In genomic region chr3:136752327-136753111, GRCh38 we compare ENCODE assay signal across 1 cellular context.
A peak's percentile ranks its signal among the peaks of the same experiment; 100 is the strongest.
TF ChIP-seq lines count a peak whose summit lies in the region.

Gene STAG1, minus strand, starts transcription at chr3:136752378. Its CDS starts 121,480 bp downstream, at chr3:136630898.

TF ChIP-seq in HepG2, 621 proteins besides CTCF, POLR2A, EP300 and RAD21 (continued from another document and continues in another):
- TF ChIP-seq ZKSCAN8 (CRISPR knock-in tag; IDR thresholded peaks at IDR 0.05; ENCODE audit: borderline replicate concordance), result 0 out of 2 replicates have a peak, but pooled peaks have one; percentile 18
- peak; percentile 81; the same call in 1 of the 2 replicates for TF ChIP-seq ZBTB7B (CRISPR knock-in tag; IDR thresholded peaks at IDR 0.05)
- TF ChIP-seq DNMT1 (CRISPR knock-in tag; IDR thresholded peaks at IDR 0.05), result peak; percentile 44; the same call in 1 of the 2 replicates
- TF ChIP-seq ZSCAN25 (CRISPR knock-in tag; IDR thresholded peaks at IDR 0.05), result peak; percentile 63; the same call in 1 of the 2 replicates
- no peak for TF ChIP-seq ZNF570 (CRISPR knock-in tag; IDR thresholded peaks at IDR 0.05; ENCODE audit: borderline replicate concordance)
- no peak for TF ChIP-seq ZNF318 (CRISPR knock-in tag; IDR thresholded peaks at IDR 0.05)
- TF ChIP-seq CENPBD1 (CRISPR knock-in tag; IDR thresholded peaks at IDR 0.05; ENCODE audit: borderline replicate concordance, low read depth), result no peak
- peak; percentile 96 for TF ChIP-seq REL (CRISPR knock-in tag; conservative IDR thresholded peaks at IDR 0.05)
- peak; percentile 81 for TF ChIP-seq ZNF280D (CRISPR knock-in tag; IDR thresholded peaks at IDR 0.05)
- peak; percentile 89; the same call in 1 of the 2 replicates for TF ChIP-seq THAP7 (CRISPR knock-in tag; IDR thresholded peaks at IDR 0.05)
- TF ChIP-seq ZNF772 (CRISPR knock-in tag; IDR thresholded peaks at IDR 0.05), result 0 out of 2 replicates have a peak, but pooled peaks have one; percentile 58
- no peak for TF ChIP-seq CHD4 (IDR thresholded peaks at IDR 0.05; ENCODE audit: borderline replicate concordance, low read length)
- no peak for TF ChIP-seq ZNF704 (CRISPR knock-in tag; IDR thresholded peaks at IDR 0.05; ENCODE audit: borderline replicate concordance)
- no peak for TF ChIP-seq KDM6A (CRISPR knock-in tag; IDR thresholded peaks at IDR 0.05; ENCODE audit: low read depth)
- peak; percentile 54 for TF ChIP-seq GATAD2A (CRISPR knock-in tag; IDR thresholded peaks at IDR 0.05)
- peak; percentile 53; the same call in 1 of the 2 replicates for TF ChIP-seq XBP1 (CRISPR knock-in tag; IDR thresholded peaks at IDR 0.05)
- TF ChIP-seq MAF1 (CRISPR knock-in tag; IDR thresholded peaks at IDR 0.05; ENCODE audit: borderline replicate concordance), result peak; percentile 85
- TF ChIP-seq ZBTB44 (CRISPR knock-in tag; IDR thresholded peaks at IDR 0.05), result 0 out of 2 replicates have a peak, but pooled peaks have one; percentile 20
- no peak for TF ChIP-seq ZNF3 (CRISPR knock-in tag; IDR thresholded peaks at IDR 0.05)
- TF ChIP-seq FIP1L1 (IDR thresholded peaks at IDR 0.05; ENCODE audit: borderline replicate concordance, insufficient read depth, low read depth, low read length), result no peak
- TF ChIP-seq AGO2 (optimal IDR thresholded peaks at IDR 0.05; ENCODE audit: low read depth, low read length), result peak; percentile 85
- peak; percentile 87; the same call in 1 of the 2 replicates for TF ChIP-seq ZNF205 (CRISPR knock-in tag; IDR thresholded peaks at IDR 0.05)
- 0 out of 2 replicates have a peak, but pooled peaks have one; percentile 40 for TF ChIP-seq ZNF598 (CRISPR knock-in tag; IDR thresholded peaks at IDR 0.05; ENCODE audit: borderline replicate concordance)
- no peak for TF ChIP-seq ZNF12 (CRISPR knock-in tag; IDR thresholded peaks at IDR 0.05)
- peak; percentile 81; the same call in 1 of the 2 replicates for TF ChIP-seq FOXK1 (CRISPR knock-in tag; IDR thresholded peaks at IDR 0.05; ENCODE audit: borderline replicate concordance, low read depth)
- TF ChIP-seq HOXA5 (CRISPR knock-in tag; IDR thresholded peaks at IDR 0.05), result peak; percentile 74
- TF ChIP-seq PBX2 (CRISPR knock-in tag; IDR thresholded peaks at IDR 0.05), result no peak
- TF ChIP-seq KIAA2018 (CRISPR knock-in tag; IDR thresholded peaks at IDR 0.05; ENCODE audit: borderline replicate concordance), result 0 out of 2 replicates have a peak, but pooled peaks have one; percentile 23
